In the genomic region with DNA sequence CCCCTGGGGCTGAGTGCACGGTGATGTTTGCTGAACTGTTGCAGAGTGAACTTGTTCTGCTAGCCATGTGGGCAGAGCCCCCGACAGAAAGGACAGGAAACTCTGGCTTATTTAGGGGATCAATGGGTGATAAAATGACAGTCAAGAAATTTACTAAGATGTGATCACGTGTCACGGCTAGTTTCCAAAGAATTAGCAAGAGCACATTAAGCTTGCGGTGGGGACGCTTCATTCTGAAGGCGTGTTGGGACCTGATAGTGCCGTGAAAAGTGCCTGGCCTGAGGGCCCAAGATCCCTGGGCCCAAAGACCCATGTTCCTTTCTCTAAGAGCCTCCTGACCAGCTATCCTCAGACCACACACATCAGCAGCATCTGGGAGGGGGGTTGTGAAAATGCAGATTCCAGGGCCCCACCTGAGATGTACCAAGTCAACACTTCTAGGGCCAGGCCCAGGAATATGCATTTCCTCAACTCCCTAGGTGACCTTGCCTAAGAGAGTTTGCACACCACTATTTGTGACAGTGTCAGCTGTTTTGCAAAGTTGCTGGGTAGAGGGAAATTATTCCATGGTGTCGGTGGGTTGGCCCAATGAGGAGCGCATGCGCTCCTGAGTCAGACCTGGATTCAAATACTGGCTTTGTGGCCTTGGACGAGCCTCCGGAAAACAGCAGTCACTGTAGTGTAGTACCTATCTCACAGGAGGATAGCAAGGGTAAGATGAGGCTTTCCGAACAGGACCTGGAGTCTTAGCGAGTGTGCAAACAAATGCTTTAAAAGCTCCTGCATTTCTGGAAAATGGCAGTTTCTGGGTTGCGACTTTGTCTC, we compare ENCODE assay signal across 25 cellular contexts.
A peak's percentile ranks its signal among the peaks of the same experiment; 100 is the strongest.
DNase-seq lines count a peak whose midpoint lies in the region; ATAC-seq and TF ChIP-seq lines count a peak whose summit lies in the region.
"Had no signal": no experiment of that assay in that cellular context is flagged by ENCODE, and none has a peak within 500 bp of the region (broad histone marks: within the 10 kb centered on the region; RNA-seq: fewer than 3 reads in every experiment).

No MANE protein-coding gene starts in this region.

- H3K36me3 ChIP-seq in mammary epithelial cell (ENCODE audit: insufficient read depth, low read length) (no peaks in the 10 kb centered on the region), esophagus muscularis mucosa (peaks cover 8 to 27% (median 17%) of the 10 kb centered on the region in 4 donors), aorta (ENCODE audit: control insufficient read depth in 1 of 2, insufficient read depth in 2 of 2, low read length in 1 of 2) (peaks cover 0 to 4% of the 10 kb centered on the region in 2 donors)

- H2AFZ ChIP-seq in mammary epithelial cell (ENCODE audit: low read depth, low read length): no peak overlapping the region

- CTCF ChIA-PET in mammary epithelial cell (lab: Charles Lee; ENCODE audit: low non-redundant PET): no interaction called here
- CTCF ChIA-PET in MCF 10A (lab: Yijun Ruan, JAX): interaction anchor here (0.6 to 0.7 kb wide), 3 partner anchors 16 to 105 kb away, joined by 3 to 5 read pairs (median 4); no protein-coding TSS in a partner anchor

- H3K9ac ChIP-seq in mammary epithelial cell (ENCODE audit: insufficient read depth, low read length): no peak overlapping the region

- H3K9me3 ChIP-seq in mammary epithelial cell (replicated peaks; ENCODE audit: insufficient read depth, low read length): no peaks in the 10 kb centered on the region
- H3K9me3 ChIP-seq in esophagus muscularis mucosa: no peaks in the 10 kb centered on the region
- no peaks in the 10 kb centered on the region for H3K9me3 ChIP-seq in aorta (ENCODE audit: control insufficient read depth, low read length)
- H3K9me3 ChIP-seq: upper lobe of left lung had no signal

- TF ChIP-seq EP300 in esophagus muscularis mucosa (IDR thresholded peaks at IDR 0.05): no peak

- H3K36me3 Mint-ChIP-seq in MCF 10A (ENCODE audit: insufficient read depth, unreplicated experiment): peaks cover 17% of the 10 kb centered on the region
- H3K36me3 Mint-ChIP-seq in nephron progenitor cell (ENCODE audit: low read depth): no peaks in the 10 kb centered on the region
- H3K36me3 Mint-ChIP-seq: activated naive CD8-positive, alpha-beta T cell had no signal

- H3K27me3 Mint-ChIP-seq in MCF 10A (ENCODE audit: insufficient read depth, unreplicated experiment) (no peaks in the 10 kb centered on the region), nephron progenitor cell (ENCODE audit: low read depth, poor library complexity) (no peaks in the 10 kb centered on the region)
- H3K27me3 Mint-ChIP-seq: activated naive CD8-positive, alpha-beta T cell; activated T-helper 17 cell treated with anti-CD3 and anti-CD28 coated beads, Interleukin-2, amount 50 U/mL, for 72 hours; effector memory CD8-positive, alpha-beta T cell; naive thymus-derived CD4-positive, alpha-beta T cell; stimulated activated naive B cell treated with anti-CD40 and anti-IgM and Interleukin-4, amounts not matched to agents 10 μg/mL and 1 μg/mL and 100 μg/mL, for 72 hours had no signal

- H3K4me3 ChIP-seq in mammary epithelial cell (replicated peaks in 1 of 3; ENCODE audit: insufficient read depth in 1 of 3, low read depth in 2 of 3, low read length in 3 of 3) (no peak overlapping the region), esophagus muscularis mucosa (no peak overlapping the region), aorta (ENCODE audit: low read length in 2 of 2) (no peak overlapping the region)
- H3K4me3 ChIP-seq: lung, upper lobe of left lung had no signal

- no TSS peak for BruUV-seq in mammary epithelial cell (replicated peaks; lab: Mats Ljungman, UMichigan)
- BruUV-seq in MCF 10A (replicated peaks; lab: Mats Ljungman, UMichigan): no TSS peak

- peak; percentile 59 for DNase-seq in mammary epithelial cell
- no peak for DNase-seq in MCF 10A (ENCODE audit: unreplicated experiment)
- DNase-seq in esophagus muscularis mucosa (ENCODE audit: extremely low spot score): no peak
- no peak for DNase-seq in nephron progenitor cell
- DNase-seq in aorta: no peak
- no peak for DNase-seq in SIG-M5 treated with dmso at 0.1 percent for 504 hours (lab: John Stamatoyannopoulos, UW; ENCODE audit: unreplicated experiment)
- no peak for DNase-seq in T1000 (lab: John Stamatoyannopoulos, UW)
- DNase-seq in NCI-H187 (lab: John Stamatoyannopoulos, UW): no peak
- DNase-seq: activated CD4-positive, alpha-beta T cell treated with anti-CD3 and anti-CD28 coated beads, Interleukin-2, amount 50 U/mL, for 1 hour; C1 segment of cervical spinal cord; effector memory CD8-positive, alpha-beta T cell; hippocampal formation; naive thymus-derived CD4-positive, alpha-beta T cell; NCI-H1436; NCI-H69; posterior cingulate gyrus; SIG-M5; stimulated activated CD4-positive, alpha-beta T cell treated with anti-CD3 and anti-CD28 coated beads, Interleukin-2, amount 100 ng/mL, for 24 hours; stimulated activated naive B cell treated with anti-CD40 and anti-IgM and Interleukin-4, amounts not matched to agents 10 μg/mL and 1 μg/mL and 100 μg/mL, for 72 hours; T-helper 1 cell; upper lobe of left lung had no signal

- H3K9me3 Mint-ChIP-seq in MCF 10A (ENCODE audit: unreplicated experiment) (no peaks in the 10 kb centered on the region), nephron progenitor cell (no peaks in the 10 kb centered on the region)
- H3K9me3 Mint-ChIP-seq: activated T-helper 17 cell treated with anti-CD3 and anti-CD28 coated beads, Interleukin-2, amount 50 U/mL, for 72 hours; effector memory CD8-positive, alpha-beta T cell; naive thymus-derived CD4-positive, alpha-beta T cell; stimulated activated naive B cell treated with anti-CD40 and anti-IgM and Interleukin-4, amounts not matched to agents 10 μg/mL and 1 μg/mL and 100 μg/mL, for 72 hours had no signal

- H3K79me2 ChIP-seq in mammary epithelial cell (ENCODE audit: insufficient read depth, low read length): peaks cover 8% of the 10 kb centered on the region

- TF ChIP-seq POLR2A in esophagus muscularis mucosa (IDR thresholded peaks at IDR 0.05; ENCODE audit: low read depth): no peak

- no peaks in the 10 kb centered on the region for H3K27me3 ChIP-seq in mammary epithelial cell (ENCODE audit: insufficient read depth, low read length)
- H3K27me3 ChIP-seq in esophagus muscularis mucosa: no peaks in the 10 kb centered on the region
- no peaks in the 10 kb centered on the region for H3K27me3 ChIP-seq in aorta (ENCODE audit: control insufficient read depth in 1 of 2, insufficient read depth in 2 of 2, low read length in 1 of 2)
- H3K27me3 ChIP-seq: upper lobe of left lung had no signal

- 58% methylated on average over 15 of the region's 16 CpGs for WGBS in mammary epithelial cell (ENCODE audit: low coverage, missing lambda C conversion rate)
- WGBS in esophagus muscularis mucosa: 90% methylated on average over 15 of the region's 16 CpGs
- 80% methylated on average over 16 of the region's 16 CpGs for WGBS in aorta, 2 donors

- H3K4me1 ChIP-seq in mammary epithelial cell (ENCODE audit: insufficient read depth, low read length) (peaks cover 10% of the 10 kb centered on the region), esophagus muscularis mucosa (peaks cover 22 to 99% (median 91%) of the 10 kb centered on the region in 4 donors), aorta (ENCODE audit: control insufficient read depth in 1 of 2, insufficient read depth in 2 of 2, low read length in 2 of 2) (peaks cover 0 to 4% of the 10 kb centered on the region in 2 donors)

- in situ Hi-C loops in mammary epithelial cell (cut with MboI; ENCODE audit: low sequenced_read_pairs in 2 of 2): loop anchor here in 1 of 2 donors (25.0 kb wide), 1 partner anchor 108 kb away; no protein-coding TSS in a partner anchor

- intact Hi-C loops in mammary epithelial cell (cut with micrococcal nuclease): no loop called here
- intact Hi-C loops in MCF 10A (cut with micrococcal nuclease): no loop called here
- intact Hi-C loops in esophagus muscularis mucosa (cut with DNase I): loop anchor here (5.0 to 10.0 kb wide), 3 partner anchors 68 to 97 kb away; no protein-coding TSS in a partner anchor
- intact Hi-C loops in aorta (cut with DNase I): loop anchor here in 1 of 2 donors (5.0 kb wide), 1 partner anchor 78 kb away; the partner anchor contains the start of gene SPSB1

- dilution Hi-C loops in mammary epithelial cell (cut with HindIII; ENCODE audit: low sequenced_read_pairs): loop anchor here (10.0 kb wide), 3 partner anchors 45 to 185 kb away; no protein-coding TSS in a partner anchor

- no peak overlapping the region for H3K27ac ChIP-seq in mammary epithelial cell (ENCODE audit: insufficient read depth, low read depth, low read length)
- H3K27ac ChIP-seq in esophagus muscularis mucosa (replicated peaks in 1 of 4): peak overlapping the region; percentile 91 to 95 (median 95)
- H3K27ac ChIP-seq in aorta (ENCODE audit: low read depth in 1 of 2, low read length in 2 of 2): peak overlapping the region; percentile 45 to 84
- H3K27ac ChIP-seq: 22Rv1 had no signal

- ATAC-seq in aorta (ENCODE audit: low FRiP score): no peak
- ATAC-seq: activated T-helper 17 cell treated with anti-CD3 and anti-CD28 coated beads, Interleukin-2, amount 50 U/mL, for 72 hours; effector memory CD8-positive, alpha-beta T cell; naive thymus-derived CD4-positive, alpha-beta T cell had no signal

- TF ChIP-seq CTCF in mammary epithelial cell (conservative IDR thresholded peaks at IDR 0.05 in 1 of 2, IDR thresholded peaks at IDR 0.05 in 1 of 2; ENCODE audit: extremely low read depth in 1 of 2, insufficient read depth in 1 of 2, low read depth in 1 of 2, low read length in 2 of 2) (no peak), MCF 10A (IDR thresholded peaks at IDR 0.05; ENCODE audit: unreplicated experiment) (no peak), esophagus muscularis mucosa (IDR thresholded peaks at IDR 0.05) (no peak), nephron progenitor cell (IDR thresholded peaks at IDR 0.05) (no peak)

- H3K4me2 ChIP-seq in mammary epithelial cell (ENCODE audit: insufficient read depth, low read depth, low read length): peak overlapping the region; percentile 18

- POLR2A ChIA-PET in MCF 10A (lab: Yijun Ruan, JAX): interaction anchor here (1.0 kb wide), 1 partner anchor 106 kb away, joined by 3 read pairs; no protein-coding TSS in a partner anchor

- H3K4me3 Mint-ChIP-seq in MCF 10A (ENCODE audit: unreplicated experiment) (no peak overlapping the region), nephron progenitor cell (no peak overlapping the region)
- H3K4me3 Mint-ChIP-seq: activated naive CD8-positive, alpha-beta T cell; activated T-helper 17 cell treated with anti-CD3 and anti-CD28 coated beads, Interleukin-2, amount 50 U/mL, for 72 hours; effector memory CD8-positive, alpha-beta T cell; naive thymus-derived CD4-positive, alpha-beta T cell; stimulated activated naive B cell treated with anti-CD40 and anti-IgM and Interleukin-4, amounts not matched to agents 10 μg/mL and 1 μg/mL and 100 μg/mL, for 72 hours had no signal

- H3K27ac Mint-ChIP-seq in MCF 10A (ENCODE audit: low read depth, unreplicated experiment) (no peak overlapping the region), nephron progenitor cell (peak overlapping the region; percentile 87)
- H3K27ac Mint-ChIP-seq: activated naive CD8-positive, alpha-beta T cell; activated T-helper 17 cell treated with anti-CD3 and anti-CD28 coated beads, Interleukin-2, amount 50 U/mL, for 72 hours; effector memory CD8-positive, alpha-beta T cell; naive thymus-derived CD4-positive, alpha-beta T cell; stimulated activated naive B cell treated with anti-CD40 and anti-IgM and Interleukin-4, amounts not matched to agents 10 μg/mL and 1 μg/mL and 100 μg/mL, for 72 hours had no signal

- H4K20me1 ChIP-seq in mammary epithelial cell (ENCODE audit: insufficient read depth, low read length): no peaks in the 10 kb centered on the region

- H3K4me1 Mint-ChIP-seq in MCF 10A (ENCODE audit: insufficient read depth, unreplicated experiment) (no peaks in the 10 kb centered on the region), nephron progenitor cell (peaks cover 69% of the 10 kb centered on the region)
